In genomic region chr17:55265434-55266021, GRCh38 we compare ENCODE assay signal across 8 cellular contexts. TPM values are rescaled to one million over a fixed set of nuclear protein-coding genes. Genes with fewer than 3 reads are reported as not detected.
DNase-seq lines count a peak whose midpoint lies in the region; ATAC-seq, FAIRE-seq and TF ChIP-seq lines count a peak whose summit lies in the region.

No MANE protein-coding gene starts in this region.

- H3K4me1 ChIP-seq in GM23338 (ENCODE audit: insufficient read depth) (peaks cover 12% of the 10 kb centered on the region; the same call in 1 of the 2 replicates), foreskin keratinocyte (no peaks in the 10 kb centered on the region)

- ATAC-seq in GM23338: peak; percentile 40
- ATAC-seq in activated CD8-positive, alpha-beta T cell treated with anti-CD3 and anti-CD28 coated beads, Interleukin-2, amount 10 ng/mL, durations not matched to agents 7 days and 5 days: no peak
- ATAC-seq in foreskin keratinocyte: peak; percentile 8

- H3K27me3 ChIP-seq in GM23338 (ENCODE audit: insufficient read depth) (peaks cover 70% of the 10 kb centered on the region), foreskin keratinocyte (peaks cover 91% of the 10 kb centered on the region)

- H3K9me3 Mint-ChIP-seq in GM23338: peaks cover 3% of the 10 kb centered on the region; the same call in 1 of the 3 replicates
- H3K9me3 Mint-ChIP-seq in activated CD8-positive, alpha-beta T cell treated with anti-CD3 and anti-CD28 coated beads, Interleukin-2, amount 10 ng/mL, durations not matched to agents 7 days and 5 days (ENCODE audit: insufficient read depth): peaks cover 8% of the 10 kb centered on the region
- H3K9me3 Mint-ChIP-seq in osteocyte (ENCODE audit: unreplicated experiment): peaks cover 8% of the 10 kb centered on the region

- H3K4me2 ChIP-seq in GM23338: peak overlapping the region; percentile 83

- 0 out of 2 replicates have a peak, but pooled peaks cover 4% of the 10 kb centered on the region for H3F3A ChIP-seq in GM23338 (replicated peaks; ENCODE audit: low read depth)

- peak overlapping the region; percentile 67 for H3K4me3 ChIP-seq in GM23338

- FAIRE-seq in D721Med (lab: Jason Lieb, UNC): no peak

- H2AFZ ChIP-seq in GM23338: peak overlapping the region; percentile 91

- no peak overlapping the region for H3K27ac Mint-ChIP-seq in GM23338
- no peak overlapping the region for H3K27ac Mint-ChIP-seq in activated CD8-positive, alpha-beta T cell treated with anti-CD3 and anti-CD28 coated beads, Interleukin-2, amount 10 ng/mL, durations not matched to agents 7 days and 5 days
- H3K27ac Mint-ChIP-seq in osteocyte (ENCODE audit: unreplicated experiment): no peak overlapping the region

- DNase-seq in GM23338 (ENCODE audit: low spot score) (peak; percentile 23), foreskin keratinocyte (no peak), osteocyte (ENCODE audit: extremely low spot score, unreplicated experiment) (no peak), D721Med (ENCODE audit: insufficient read length, low spot score) (no peak), SKM-1 (lab: John Stamatoyannopoulos, UW; ENCODE audit: unreplicated experiment) (no peak), NOMO-1 treated with DMSO at 0.1 percent for 48 hours (lab: John Stamatoyannopoulos, UW; ENCODE audit: unreplicated experiment) (no peak), DMS114 treated with DMSO at 0.1 percent for 48 hours (lab: John Stamatoyannopoulos, UW; ENCODE audit: unreplicated experiment) (no peak)
- no peak for DNase-seq in activated CD8-positive, alpha-beta T cell treated with anti-CD3 and anti-CD28 coated beads, Interleukin-2, amount 10 ng/mL, durations not matched to agents 7 days and 5 days

- CTCF ChIA-PET in activated CD8-positive, alpha-beta T cell treated with anti-CD3 and anti-CD28 coated beads, Interleukin-2, amount 10 ng/mL, durations not matched to agents 7 days and 5 days (lab: Charles Lee): interaction anchor here (1.1 kb wide), 2 partner anchors 20 to 83 kb away, joined by 3 to 5 read pairs; no protein-coding TSS in a partner anchor

- H3K27me3 Mint-ChIP-seq in GM23338 (ENCODE audit: insufficient read depth, low read depth, poor library complexity): peaks cover 41% of the 10 kb centered on the region
- H3K27me3 Mint-ChIP-seq in activated CD8-positive, alpha-beta T cell treated with anti-CD3 and anti-CD28 coated beads, Interleukin-2, amount 10 ng/mL, durations not matched to agents 7 days and 5 days (ENCODE audit: low read depth): peaks cover 79% of the 10 kb centered on the region
- H3K27me3 Mint-ChIP-seq in osteocyte (ENCODE audit: unreplicated experiment): peaks cover 85% of the 10 kb centered on the region

- H4K20me1 ChIP-seq in GM23338 (replicated peaks; ENCODE audit: insufficient read depth): no peaks in the 10 kb centered on the region

- POLR2A ChIA-PET in activated CD8-positive, alpha-beta T cell treated with anti-CD3 and anti-CD28 coated beads, Interleukin-2, amount 10 ng/mL, durations not matched to agents 7 days and 5 days (lab: Charles Lee): interaction anchor here (1.3 kb wide), 1 partner anchor 18 kb away, joined by 3 read pairs; no protein-coding TSS in a partner anchor

- no peaks in the 10 kb centered on the region for H3K9me2 ChIP-seq in GM23338 (ENCODE audit: insufficient read depth)

- no peak overlapping the region for H3K27ac ChIP-seq in GM23338 (ENCODE audit: low read depth)
- H3K27ac ChIP-seq in foreskin keratinocyte: no peak overlapping the region

- no peaks in the 10 kb centered on the region for H3K36me3 ChIP-seq in GM23338 (ENCODE audit: insufficient read depth)

- no peak for TF ChIP-seq CTCF in GM23338 (conservative IDR thresholded peaks at IDR 0.05; ENCODE audit: low read depth in 2 of 2)
- no peak for TF ChIP-seq CTCF in foreskin keratinocyte (conservative IDR thresholded peaks at IDR 0.05)
- no peak for TF ChIP-seq CTCF in osteocyte (IDR thresholded peaks at IDR 0.05)
- TF ChIP-seq CTCF in D721Med (IDR thresholded peaks at IDR 0.05; ENCODE audit: insufficient read depth, missing control alignments): no peak

- no peaks in the 10 kb centered on the region for H3K79me2 ChIP-seq in GM23338 (replicated peaks; ENCODE audit: insufficient read depth)

- H3K4me1 Mint-ChIP-seq in GM23338: peaks cover 12% of the 10 kb centered on the region; the same call in 2 of the 3 replicates
- H3K4me1 Mint-ChIP-seq in activated CD8-positive, alpha-beta T cell treated with anti-CD3 and anti-CD28 coated beads, Interleukin-2, amount 10 ng/mL, durations not matched to agents 7 days and 5 days (ENCODE audit: low read depth): peaks cover 18% of the 10 kb centered on the region
- H3K4me1 Mint-ChIP-seq in osteocyte (ENCODE audit: unreplicated experiment): peaks cover 9% of the 10 kb centered on the region

- no peaks in the 10 kb centered on the region for H3K36me3 Mint-ChIP-seq in GM23338 (ENCODE audit: low read depth)
- no peaks in the 10 kb centered on the region for H3K36me3 Mint-ChIP-seq in activated CD8-positive, alpha-beta T cell treated with anti-CD3 and anti-CD28 coated beads, Interleukin-2, amount 10 ng/mL, durations not matched to agents 7 days and 5 days (ENCODE audit: low read depth)
- peaks cover 2% of the 10 kb centered on the region for H3K36me3 Mint-ChIP-seq in osteocyte (ENCODE audit: unreplicated experiment)

- peak overlapping the region; percentile 69 for H3K4me3 Mint-ChIP-seq in GM23338
- H3K4me3 Mint-ChIP-seq in activated CD8-positive, alpha-beta T cell treated with anti-CD3 and anti-CD28 coated beads, Interleukin-2, amount 10 ng/mL, durations not matched to agents 7 days and 5 days: peak overlapping the region; percentile 27
- peak overlapping the region; percentile 63 for H3K4me3 Mint-ChIP-seq in osteocyte (ENCODE audit: unreplicated experiment)

TF ChIP-seq in GM23338, 12 proteins besides CTCF, POLR2A, EP300 and RAD21 (continues in another document):
- TF ChIP-seq REST (IDR thresholded peaks at IDR 0.05; ENCODE audit: unreplicated experiment): no peak
- TF ChIP-seq STAT1 (IDR thresholded peaks at IDR 0.05; ENCODE audit: unreplicated experiment): no peak
- TF ChIP-seq ETS1 (IDR thresholded peaks at IDR 0.05): no peak
- no peak for TF ChIP-seq POLR2AphosphoS5 (IDR thresholded peaks at IDR 0.05; ENCODE audit: low read depth)
- no peak for TF ChIP-seq ZNF331 (CRISPR knock-in tag; IDR thresholded peaks at IDR 0.05; ENCODE audit: low read depth)

RNA-seq across cellular contexts. Expression of gene HLF, which starts 0.8 kb away (rescaled TPM):
- 0.28 and 0.35 TPM in 2 replicates for total RNA-seq in GM23338 (2014; rRNA removed; shearing (Covaris generic))
- 0.07 TPM in 1 of 2 replicates, not detected in the other for polyA plus RNA-seq in GM23338 (2016; fragmentation: Nextera tagmentation; extraction: Ambion mirVana)
- total RNA-seq in activated CD8-positive, alpha-beta T cell treated with anti-CD3 and anti-CD28 coated beads, Interleukin-2, amount 10 ng/mL, durations not matched to agents 7 days and 5 days: under 1 TPM; 0.13 to 0.21 TPM
- total RNA-seq in foreskin keratinocyte: 0.04 TPM in 1 of 2 replicates, not detected in the other
- polyA plus RNA-seq in foreskin keratinocyte: not detected in 2 replicates
- total RNA-seq in osteocyte: 0.51 and 0.65 TPM in 2 replicates
